21 cellular contexts compared by ENCODE assay signal in genomic region chrX:113297456-113297855, GRCh38.
A peak's percentile ranks its signal among the peaks of the same experiment; 100 is the strongest.
DNase-seq lines count a peak whose midpoint lies in the region; ATAC-seq and TF ChIP-seq lines count a peak whose summit lies in the region.
"Had no signal": no experiment of that assay in that cellular context is flagged by ENCODE, and none has a peak within 500 bp of the region (broad histone marks: within the 10 kb centered on the region; RNA-seq: fewer than 3 reads in every experiment).

No MANE protein-coding gene starts in this region.

- H4K8ac ChIP-seq in mesenchymal stem cell (ENCODE audit: low read length), result no peak overlapping the region

- DNase-seq in GM23248, result peak; percentile 55
- peak; percentile 0 for DNase-seq in epithelial cell of esophagus (ENCODE audit: low read depth)
- DNase-seq in fibroblast of pulmonary artery (ENCODE audit: low read depth), result peak; percentile 1
- DNase-seq in mesenchymal stem cell, result peak; percentile 13
- no peak for DNase-seq in activated CD4-positive, CD25-positive, alpha-beta regulatory T cell (lab: John Stamatoyannopoulos, UW)
- no peak for DNase-seq in activated CD8-positive, alpha-beta memory T cell treated with anti-CD3 and anti-CD28 coated beads, Interleukin-2, amount 10 ng/mL, durations not matched to agents 7 days and 5 days
- DNase-seq in AG08395 (ENCODE audit: low spot score), result no peak
- DNase-seq: 8988T; BE2C; C1 segment of cervical spinal cord; CD4-positive, CD25-positive, alpha-beta regulatory T cell; CD8-positive, alpha-beta memory T cell; COR-L47; DMS 273 treated with DMSO at 0.1 percent for 48 hours; DMS53; DND-41; EL; GOT3; H7 had no signal

- no peak overlapping the region for H3K4me3 Mint-ChIP-seq in activated CD8-positive, alpha-beta memory T cell treated with anti-CD3 and anti-CD28 coated beads, Interleukin-2, amount 10 ng/mL, durations not matched to agents 7 days and 5 days
- H3K4me3 Mint-ChIP-seq: CD4-positive, CD25-positive, alpha-beta regulatory T cell; CD8-positive, alpha-beta memory T cell had no signal

- no peak overlapping the region for H3K23ac ChIP-seq in mesenchymal stem cell (ENCODE audit: low read length in 2 of 2)

- no peaks in the 10 kb centered on the region for H3K36me3 Mint-ChIP-seq in activated CD8-positive, alpha-beta memory T cell treated with anti-CD3 and anti-CD28 coated beads, Interleukin-2, amount 10 ng/mL, durations not matched to agents 7 days and 5 days
- H3K36me3 Mint-ChIP-seq: CD4-positive, CD25-positive, alpha-beta regulatory T cell; CD8-positive, alpha-beta memory T cell had no signal

- H3K9me2 ChIP-seq in GM23248 (ENCODE audit: insufficient read depth), result no peaks in the 10 kb centered on the region

- no peaks in the 10 kb centered on the region for H3K79me2 ChIP-seq in GM23248 (ENCODE audit: insufficient read depth)

- no peak overlapping the region for H2BK12ac ChIP-seq in mesenchymal stem cell (ENCODE audit: low read length in 2 of 2)

- no peak overlapping the region for H3K27ac Mint-ChIP-seq in activated CD8-positive, alpha-beta memory T cell treated with anti-CD3 and anti-CD28 coated beads, Interleukin-2, amount 10 ng/mL, durations not matched to agents 7 days and 5 days
- H3K27ac Mint-ChIP-seq: CD4-positive, CD25-positive, alpha-beta regulatory T cell; CD8-positive, alpha-beta memory T cell had no signal

- H3K9me3 Mint-ChIP-seq in activated CD8-positive, alpha-beta memory T cell treated with anti-CD3 and anti-CD28 coated beads, Interleukin-2, amount 10 ng/mL, durations not matched to agents 7 days and 5 days (ENCODE audit: low read depth), result peaks cover 4% of the 10 kb centered on the region

- no peak overlapping the region for H2BK5ac ChIP-seq in mesenchymal stem cell (ENCODE audit: low read depth, low read length, poor library complexity, severe bottlenecking)

- H3K9me3 ChIP-seq in GM23248 (ENCODE audit: low read depth) (no peaks in the 10 kb centered on the region), mesenchymal stem cell (ENCODE audit: control insufficient read depth, low read length) (no peaks in the 10 kb centered on the region)
- H3K9me3 ChIP-seq: BE2C had no signal

- H3K4me1 Mint-ChIP-seq in activated CD8-positive, alpha-beta memory T cell treated with anti-CD3 and anti-CD28 coated beads, Interleukin-2, amount 10 ng/mL, durations not matched to agents 7 days and 5 days, result no peaks in the 10 kb centered on the region
- H3K4me1 Mint-ChIP-seq: CD8-positive, alpha-beta memory T cell had no signal

- no peaks in the 10 kb centered on the region for H3K36me3 ChIP-seq in GM23248 (ENCODE audit: low read depth)
- H3K36me3 ChIP-seq in mesenchymal stem cell (ENCODE audit: control insufficient read depth in 1 of 2, insufficient read depth in 2 of 2, low read depth in 1 of 2, low read length in 2 of 2), result no peaks in the 10 kb centered on the region
- H3K36me3 ChIP-seq: BE2C had no signal

- ATAC-seq in HG02642 (IDR thresholded peaks at IDR 0.05; ENCODE audit: poor library complexity, unreplicated experiment), result no peak
- no peak for ATAC-seq in activated CD8-positive, alpha-beta memory T cell treated with anti-CD3 and anti-CD28 coated beads, Interleukin-2, amount 10 ng/mL, durations not matched to agents 7 days and 5 days
- ATAC-seq: GM12878 had no signal

- H2AFZ ChIP-seq in GM23248 (no peak overlapping the region), mesenchymal stem cell (ENCODE audit: low read depth, low read length) (no peak overlapping the region)

- no peak overlapping the region for H3K4ac ChIP-seq in mesenchymal stem cell (ENCODE audit: low read depth in 1 of 2, low read length in 2 of 2)

- no peak overlapping the region for H3K4me3 ChIP-seq in GM23248
- H3K4me3 ChIP-seq in epithelial cell of esophagus (ENCODE audit: low read length), result no peak overlapping the region
- no peak overlapping the region for H3K4me3 ChIP-seq in fibroblast of pulmonary artery (replicated peaks; ENCODE audit: low read depth, low read length)
- no peak overlapping the region for H3K4me3 ChIP-seq in mesenchymal stem cell (ENCODE audit: insufficient read depth in 1 of 2, low read depth in 1 of 2, low read length in 2 of 2)
- H3K4me3 ChIP-seq: GM12878 had no signal

- no peaks in the 10 kb centered on the region for H3K27me3 Mint-ChIP-seq in activated CD8-positive, alpha-beta memory T cell treated with anti-CD3 and anti-CD28 coated beads, Interleukin-2, amount 10 ng/mL, durations not matched to agents 7 days and 5 days
- H3K27me3 Mint-ChIP-seq: CD4-positive, CD25-positive, alpha-beta regulatory T cell; CD8-positive, alpha-beta memory T cell had no signal

- no peak overlapping the region for H2BK120ac ChIP-seq in mesenchymal stem cell (ENCODE audit: low read depth, low read length)

- no peak overlapping the region for H4K91ac ChIP-seq in mesenchymal stem cell (ENCODE audit: low read length)

- H3F3A ChIP-seq in GM23248 (ENCODE audit: insufficient read depth), result no peaks in the 10 kb centered on the region

- H3K79me1 ChIP-seq in mesenchymal stem cell (replicated peaks; ENCODE audit: low read length, poor library complexity, severe bottlenecking), result no peaks in the 10 kb centered on the region

- H3K27me3 ChIP-seq in GM23248 (replicated peaks; ENCODE audit: insufficient read depth) (no peaks in the 10 kb centered on the region), mesenchymal stem cell (ENCODE audit: control insufficient read depth in 1 of 2, insufficient read depth in 1 of 2, low read length in 2 of 2) (no peaks in the 10 kb centered on the region)
- H3K27me3 ChIP-seq: BE2C had no signal

- no peak overlapping the region for H2BK15ac ChIP-seq in mesenchymal stem cell (ENCODE audit: low read depth, poor library complexity, severe bottlenecking)

- H3K9ac ChIP-seq in GM23248, result no peak overlapping the region
- no peak overlapping the region for H3K9ac ChIP-seq in mesenchymal stem cell (ENCODE audit: low read length)

- TF ChIP-seq CTCF in epithelial cell of esophagus (IDR thresholded peaks at IDR 0.05; ENCODE audit: insufficient read depth, low read depth, low read length, missing control alignments), result no peak
- no peak for TF ChIP-seq CTCF in fibroblast of pulmonary artery (IDR thresholded peaks at IDR 0.05; ENCODE audit: low read length, missing control alignments)

- no peak overlapping the region for H3K14ac ChIP-seq in mesenchymal stem cell (ENCODE audit: low read length in 2 of 2)

- no peak overlapping the region for H3K18ac ChIP-seq in mesenchymal stem cell (ENCODE audit: low read depth in 1 of 2, low read length in 2 of 2)

- H3K4me1 ChIP-seq in GM23248 (ENCODE audit: insufficient read depth) (no peaks in the 10 kb centered on the region; the same call in 1 of the 2 replicates), mesenchymal stem cell (ENCODE audit: control insufficient read depth, insufficient read depth, low read depth, low read length) (no peaks in the 10 kb centered on the region)
- H3K4me1 ChIP-seq: BE2C had no signal

- in situ Hi-C loops in GM23248 (cut with MboI), result no loop called here

- H3K27ac ChIP-seq in GM23248 (no peak overlapping the region), mesenchymal stem cell (ENCODE audit: low read length, poor library complexity, severe bottlenecking) (no peak overlapping the region)

- CTCF ChIA-PET in activated CD8-positive, alpha-beta memory T cell treated with anti-CD3 and anti-CD28 coated beads, Interleukin-2, amount 10 ng/mL, durations not matched to agents 7 days and 5 days (lab: Charles Lee), result no interaction called here

- H4K20me1 ChIP-seq in GM23248 (ENCODE audit: insufficient read depth), result no peaks in the 10 kb centered on the region

- no peak overlapping the region for H3K4me2 ChIP-seq in GM23248 (ENCODE audit: unreplicated experiment)
- no peak overlapping the region for H3K4me2 ChIP-seq in mesenchymal stem cell (ENCODE audit: low read length, poor library complexity, severe bottlenecking)

- no peak overlapping the region for H2AK5ac ChIP-seq in mesenchymal stem cell (ENCODE audit: low read length, severe bottlenecking)

Comparison
In these comparisons a context has a peak if more than half of its experiments do, and no peak if none do; other contexts are left out.
1. DNase-seq: peak in GM23248 (single experiment), epithelial cell of esophagus (single experiment), fibroblast of pulmonary artery (single experiment) and mesenchymal stem cell (single experiment); none in activated CD4-positive, CD25-positive, alpha-beta regulatory T cell (0 of 4), activated CD8-positive, alpha-beta memory T cell treated with anti-CD3 and anti-CD28 coated beads, Interleukin-2, amount 10 ng/mL, durations not matched to agents 7 days and 5 days (single experiment) and AG08395 (single experiment).